In genomic region chr20:47174844-47175243, GRCh38 we compare ENCODE assay signal across 21 cellular contexts.
"Had no signal": no experiment of that assay in that cellular context is flagged by ENCODE, and none has a peak within 500 bp of the region (broad histone marks: within the 10 kb centered on the region; RNA-seq: fewer than 3 reads in every experiment).

No MANE protein-coding gene starts in this region.

- DNase-seq: activated B cell treated with CpG ODN at 0.5 μM for 24 hours; activated CD4-positive, alpha-beta memory T cell treated with anti-CD3 and anti-CD28 coated beads for 36 hours; activated CD4-positive, alpha-beta T cell treated with anti-CD3 and anti-CD28 coated beads for 1 hour; activated CD4-positive, alpha-beta T cell treated with anti-CD3 and anti-CD28 coated beads, Interleukin-2, amount 10 ng/mL, durations not matched to agents 7 days and 5 days; activated CD8-positive, alpha-beta memory T cell treated with anti-CD3 and anti-CD28 coated beads for 24 hours; activated effector memory CD4-positive, alpha-beta T cell treated with anti-CD3 and anti-CD28 coated beads, Interleukin-2, amount 50 U/mL, for 16 hours; activated naive CD4-positive, alpha-beta T cell treated with anti-CD3 and anti-CD28 coated beads for 36 hours; activated naive CD8-positive, alpha-beta T cell treated with anti-CD3 and anti-CD28 coated beads for 36 hours; activated T-cell treated with anti-CD3 and anti-CD28 coated beads, Interleukin-2, amount 50 U/mL, for 4 hours; brain microvascular endothelial cell; NCI-H1930; NCI-H2171 treated with DMSO at 0.1 percent for 48 hours; NCI-H226; NCI-H526; NCI-H82; Peyer's patch; SHP77 had no signal

- H3K36me3 Mint-ChIP-seq: activated CD4-positive, alpha-beta memory T cell treated with anti-CD3 and anti-CD28 coated beads for 36 hours; activated naive CD8-positive, alpha-beta T cell treated with anti-CD3 and anti-CD28 coated beads for 36 hours had no signal

- H3K4me2 ChIP-seq: KMS-11 had no signal

- H3K4me1 ChIP-seq: Peyer's patch had no signal

- H3K9me3 Mint-ChIP-seq: activated B cell treated with CpG ODN at 0.5 μM for 24 hours; activated CD4-positive, alpha-beta memory T cell treated with anti-CD3 and anti-CD28 coated beads for 36 hours; activated CD4-positive, alpha-beta T cell treated with anti-CD3 and anti-CD28 coated beads, Interleukin-2, amount 10 ng/mL, durations not matched to agents 7 days and 5 days; activated naive CD4-positive, alpha-beta T cell treated with anti-CD3 and anti-CD28 coated beads for 36 hours; activated naive CD8-positive, alpha-beta T cell treated with anti-CD3 and anti-CD28 coated beads for 36 hours; activated T-cell treated with anti-CD3 and anti-CD28 coated beads, Interleukin-2, amount 50 U/mL, for 4 hours; T-helper 1 cell treated with Interleukin-12 subunit alpha and Interleukin-12 subunit beta and Interleukin-4 antibody, amounts not matched to agents 30 μg/mL and 1 μg/mL, for 36 hours had no signal

- H3K4me1 Mint-ChIP-seq: activated B cell treated with CpG ODN at 0.5 μM for 24 hours; activated CD4-positive, alpha-beta T cell treated with anti-CD3 and anti-CD28 coated beads, Interleukin-2, amount 10 ng/mL, durations not matched to agents 7 days and 5 days; activated naive CD8-positive, alpha-beta T cell treated with anti-CD3 and anti-CD28 coated beads for 36 hours had no signal

- H3K4me3 Mint-ChIP-seq: activated B cell treated with CpG ODN at 0.5 μM for 24 hours; activated CD4-positive, alpha-beta memory T cell treated with anti-CD3 and anti-CD28 coated beads for 36 hours; activated CD4-positive, alpha-beta T cell treated with anti-CD3 and anti-CD28 coated beads, Interleukin-2, amount 10 ng/mL, durations not matched to agents 7 days and 5 days; activated naive CD4-positive, alpha-beta T cell treated with anti-CD3 and anti-CD28 coated beads for 36 hours; activated naive CD8-positive, alpha-beta T cell treated with anti-CD3 and anti-CD28 coated beads for 36 hours; activated T-cell treated with anti-CD3 and anti-CD28 coated beads, Interleukin-2, amount 50 U/mL, for 4 hours; T-helper 1 cell treated with Interleukin-12 subunit alpha and Interleukin-12 subunit beta and Interleukin-4 antibody, amounts not matched to agents 30 μg/mL and 1 μg/mL, for 36 hours had no signal

- H3K9me3 ChIP-seq: Peyer's patch had no signal

- H3K27me3 Mint-ChIP-seq: activated CD4-positive, alpha-beta T cell treated with anti-CD3 and anti-CD28 coated beads, Interleukin-2, amount 10 ng/mL, durations not matched to agents 7 days and 5 days; activated naive CD8-positive, alpha-beta T cell treated with anti-CD3 and anti-CD28 coated beads for 36 hours had no signal

- H3K27me3 ChIP-seq: brain microvascular endothelial cell, Peyer's patch had no signal

- H3K36me3 ChIP-seq: brain microvascular endothelial cell, cardiac muscle cell, Peyer's patch had no signal

- H3K9ac ChIP-seq: KMS-11 had no signal

- H3K27ac ChIP-seq: brain microvascular endothelial cell, cardiac muscle cell, KMS-11, Peyer's patch, RWPE1 had no signal

- H3K4me3 ChIP-seq: cardiac muscle cell, Peyer's patch had no signal

- H3K27ac Mint-ChIP-seq: activated B cell treated with CpG ODN at 0.5 μM for 24 hours; activated CD4-positive, alpha-beta memory T cell treated with anti-CD3 and anti-CD28 coated beads for 36 hours; activated CD4-positive, alpha-beta T cell treated with anti-CD3 and anti-CD28 coated beads, Interleukin-2, amount 10 ng/mL, durations not matched to agents 7 days and 5 days; activated naive CD4-positive, alpha-beta T cell treated with anti-CD3 and anti-CD28 coated beads for 36 hours; activated naive CD8-positive, alpha-beta T cell treated with anti-CD3 and anti-CD28 coated beads for 36 hours; T-helper 1 cell treated with Interleukin-12 subunit alpha and Interleukin-12 subunit beta and Interleukin-4 antibody, amounts not matched to agents 30 μg/mL and 1 μg/mL, for 36 hours had no signal

- ATAC-seq: activated T-cell treated with anti-CD3 and anti-CD28 coated beads, Interleukin-2, amount 50 U/mL, for 4 hours had no signal
